24 cellular contexts compared by ENCODE assay signal in the genomic region with DNA sequence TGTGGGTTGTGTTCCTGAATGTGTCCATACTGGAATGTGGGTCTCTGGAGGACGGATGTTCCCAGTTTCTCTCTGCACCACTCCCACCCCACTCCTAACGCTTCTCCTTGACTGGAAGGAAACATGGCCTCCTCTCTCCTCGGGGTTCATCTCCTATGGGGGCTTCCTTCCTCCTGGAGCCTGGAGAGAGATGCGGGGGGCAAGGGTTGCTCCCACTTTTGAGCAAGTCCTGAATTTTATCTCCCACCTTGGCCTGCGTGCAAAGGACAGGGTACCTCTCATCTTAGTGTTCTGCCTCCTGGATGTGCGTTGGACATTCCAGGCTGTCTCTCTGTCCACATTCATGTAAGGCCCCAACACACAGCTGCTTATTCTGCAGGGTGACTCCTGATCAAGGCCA.
"Had no signal": no experiment of that assay in that cellular context is flagged by ENCODE, and none has a peak within 500 bp of the region (broad histone marks: within the 10 kb centered on the region; RNA-seq: fewer than 3 reads in every experiment).

No MANE protein-coding gene starts in this region.

- H3K36me3 ChIP-seq: esophagus squamous epithelium, prostate gland, right atrium auricular region, sigmoid colon, transverse colon had no signal

- H3K4me3 Mint-ChIP-seq: dendritic cell treated with granulocyte-macrophage colony-stimulating factor and Interleukin-4, amounts not matched to agents 40 ng/mL and 50 ng/mL, for 4 days; memory B cell; mesothelial cell of epicardium; naive thymus-derived CD4-positive, alpha-beta T cell; nephron; stimulated activated effector memory CD8-positive, alpha-beta T cell treated with anti-CD3 and anti-CD28 coated beads, Interleukin-12 subunit alpha, Interleukin-12 subunit beta, amount 100 ng/mL, for 72 hours had no signal

- H3K4me3 ChIP-seq: esophagus squamous epithelium, lung, prostate gland, right atrium auricular region, sigmoid colon, transverse colon had no signal

- H3K4me1 ChIP-seq: parathyroid adenoma, prostate gland, sigmoid colon, transverse colon had no signal

- H3K27me3 ChIP-seq: right atrium auricular region had no signal

- H3K4me1 Mint-ChIP-seq: mesothelial cell of epicardium had no signal

- H3K36me3 Mint-ChIP-seq: memory B cell; mesothelial cell of epicardium; stimulated activated effector memory CD8-positive, alpha-beta T cell treated with anti-CD3 and anti-CD28 coated beads, Interleukin-12 subunit alpha, Interleukin-12 subunit beta, amount 100 ng/mL, for 72 hours had no signal

- DNase-seq: caudate nucleus; cerebellar nuclear complex; effector memory CD4-positive, alpha-beta T cell; erythroblast; esophagus squamous epithelium; foreskin melanocyte; naive thymus-derived CD4-positive, alpha-beta T cell; occipital lobe; sigmoid colon; stimulated activated CD4-positive, alpha-beta T cell treated with anti-CD3 and anti-CD28 coated beads, Interleukin-2, amount 100 ng/mL, for 24 hours; stimulated activated CD4-positive, alpha-beta T cell treated with anti-CD3 and anti-CD28 coated beads, Interleukin-4, amount 100 ng/mL, for 24 hours; stimulated activated naive CD8-positive, alpha-beta T cell treated with anti-CD3 and anti-CD28 coated beads, Interleukin-15, Interleukin-2, amounts not matched to agents 100 U/mL and 50 U/mL, for 24 hours; transverse colon had no signal

- H3K9ac ChIP-seq: parathyroid adenoma had no signal

- FAIRE-seq: endometrium, keratinocyte had no signal

- H3K27ac Mint-ChIP-seq: dendritic cell treated with granulocyte-macrophage colony-stimulating factor and Interleukin-4, amounts not matched to agents 40 ng/mL and 50 ng/mL, for 4 days; memory B cell; mesothelial cell of epicardium; nephron; stimulated activated effector memory CD8-positive, alpha-beta T cell treated with anti-CD3 and anti-CD28 coated beads, Interleukin-12 subunit alpha, Interleukin-12 subunit beta, amount 100 ng/mL, for 72 hours had no signal

- H3K27ac ChIP-seq: esophagus squamous epithelium, parathyroid adenoma, prostate gland, right atrium auricular region, sigmoid colon, transverse colon had no signal

- H3K79me2 ChIP-seq: parathyroid adenoma had no signal

- H3K9me3 Mint-ChIP-seq: dendritic cell treated with granulocyte-macrophage colony-stimulating factor and Interleukin-4, amounts not matched to agents 40 ng/mL and 50 ng/mL, for 4 days; memory B cell; mesothelial cell of epicardium; nephron; stimulated activated effector memory CD8-positive, alpha-beta T cell treated with anti-CD3 and anti-CD28 coated beads, Interleukin-12 subunit alpha, Interleukin-12 subunit beta, amount 100 ng/mL, for 72 hours had no signal

- H3K9me3 ChIP-seq: esophagus squamous epithelium, prostate gland, right atrium auricular region, sigmoid colon, transverse colon had no signal

- H2AFZ ChIP-seq: parathyroid adenoma had no signal

- ATAC-seq: naive thymus-derived CD4-positive, alpha-beta T cell; stimulated activated effector memory CD8-positive, alpha-beta T cell treated with anti-CD3 and anti-CD28 coated beads, Interleukin-12 subunit alpha, Interleukin-12 subunit beta, amount 100 ng/mL, for 72 hours had no signal
